ENCODE assay signal across 18 cellular contexts in the genomic region with DNA sequence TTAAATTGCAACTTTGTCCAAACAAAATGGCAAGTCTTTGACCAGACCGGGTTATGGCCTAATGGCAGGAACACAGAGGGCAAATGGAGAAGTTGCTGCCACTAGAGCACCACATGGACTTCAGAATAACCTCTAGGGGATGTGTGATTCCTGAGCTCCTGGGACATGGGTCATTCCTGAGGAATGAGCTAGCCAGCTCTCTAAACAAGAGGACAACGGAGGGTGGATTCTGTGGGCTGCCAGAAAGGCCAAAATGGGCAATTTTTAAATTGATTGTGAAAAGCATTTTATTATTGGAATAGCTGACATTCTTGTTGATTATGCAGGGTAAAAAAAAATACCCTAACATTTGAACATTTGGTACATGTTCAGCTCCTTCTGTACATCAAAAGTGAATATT.
DNase-seq lines count a peak whose midpoint lies in the region; ATAC-seq, FAIRE-seq and TF ChIP-seq lines count a peak whose summit lies in the region.
"Had no signal": no experiment of that assay in that cellular context is flagged by ENCODE, and none has a peak within 500 bp of the region (broad histone marks: within the 10 kb centered on the region; RNA-seq: fewer than 3 reads in every experiment).

No MANE protein-coding gene starts in this region.

- H3K4me3 ChIP-seq in endothelial cell of umbilical vein (replicated peaks in 1 of 3; ENCODE audit: insufficient read depth in 1 of 3, low read depth in 1 of 3, low read length in 3 of 3), result no peak overlapping the region
- no peak overlapping the region for H3K4me3 ChIP-seq in right lobe of liver
- H3K4me3 ChIP-seq: lower lobe of right lung had no signal

- CTCF ChIA-PET in endothelial cell of umbilical vein (lab: Charles Lee), result interaction anchor here (0.6 to 1.2 kb wide), 9 partner anchors 10 to 161 kb away, joined by 3 to 7 read pairs (median 4); partner anchors contain the start of gene FZD5

- no peaks in the 10 kb centered on the region for H3K9me1 ChIP-seq in endothelial cell of umbilical vein (replicated peaks; ENCODE audit: control insufficient read depth, extremely low read depth, insufficient read depth, low read length)

- TF ChIP-seq POLR2A in endothelial cell of umbilical vein (IDR thresholded peaks at IDR 0.05; ENCODE audit: low read depth, low read length) (no peak), right lobe of liver (IDR thresholded peaks at IDR 0.05) (no peak)

- H3K4me1 ChIP-seq in endothelial cell of umbilical vein (ENCODE audit: control insufficient read depth, extremely low read depth, insufficient read depth, low read length), result peaks cover 4% of the 10 kb centered on the region
- peaks cover 0 to 28% (median 0%) of the 10 kb centered on the region in 4 donors for H3K4me1 ChIP-seq in right lobe of liver
- H3K4me1 ChIP-seq: lower lobe of right lung had no signal

- H3K27me3 ChIP-seq in endothelial cell of umbilical vein (ENCODE audit: control insufficient read depth in 2 of 2, insufficient read depth in 2 of 2, low read length in 2 of 2) (no peaks in the 10 kb centered on the region), right lobe of liver (no peaks in the 10 kb centered on the region)

- no TSS peak for BruUV-seq in endothelial cell of umbilical vein (replicated peaks; lab: Mats Ljungman, UMichigan)

- peak; percentile 65 to 84 (median 72) for ATAC-seq in right lobe of liver
- ATAC-seq in GM21786 (IDR thresholded peaks at IDR 0.05; ENCODE audit: unreplicated experiment), result no peak
- no peak for ATAC-seq in GM19023 (IDR thresholded peaks at IDR 0.05; ENCODE audit: unreplicated experiment)
- ATAC-seq in left colon, result no peak
- ATAC-seq: activated CD8-positive, alpha-beta T cell treated with anti-CD3 and anti-CD28 coated beads for 36 hours; lower lobe of right lung; natural killer cell; stimulated activated naive CD8-positive, alpha-beta T cell treated with anti-CD3 and anti-CD28 coated beads, Interleukin-15, amount 100 ng/mL, for 72 hours had no signal

- H3K79me2 ChIP-seq in endothelial cell of umbilical vein (ENCODE audit: control insufficient read depth, insufficient read depth, low read length), result no peaks in the 10 kb centered on the region

- no peak overlapping the region for H3K9ac ChIP-seq in endothelial cell of umbilical vein (replicated peaks; ENCODE audit: extremely low read depth, insufficient read depth, low read length)

- H3K9me3 ChIP-seq in endothelial cell of umbilical vein (replicated peaks; ENCODE audit: control insufficient read depth, insufficient read depth, low read length) (no peaks in the 10 kb centered on the region), right lobe of liver (no peaks in the 10 kb centered on the region)
- H3K9me3 ChIP-seq: lower lobe of right lung had no signal

- H3K36me3 ChIP-seq in endothelial cell of umbilical vein (ENCODE audit: control insufficient read depth in 2 of 2, extremely low read depth in 1 of 2, insufficient read depth in 2 of 2, low read length in 2 of 2), result no peaks in the 10 kb centered on the region
- H3K36me3 ChIP-seq in right lobe of liver, result no peaks in the 10 kb centered on the region
- H3K36me3 ChIP-seq: lower lobe of right lung had no signal

- intact Hi-C loops in endothelial cell of umbilical vein (cut with micrococcal nuclease) (no loop called here), right lobe of liver (cut with DNase I) (no loop called here), left colon (cut with DNase I, micrococcal nuclease) (no loop called here)

- dilution Hi-C loops in endothelial cell of umbilical vein (cut with MboI; ENCODE audit: extremely low pct_ligation_motif_present, low sequenced_read_pairs), result no loop called here

- WGBS in right lobe of liver (ENCODE audit: insufficient coverage, low coverage, low lambda C conversion rate, missing lambda C conversion rate), result 25% methylated on average over 2 of the region's 2 CpGs

- POLR2A ChIA-PET in endothelial cell of umbilical vein (lab: Charles Lee), result no interaction called here

- H3K4me2 ChIP-seq in endothelial cell of umbilical vein (ENCODE audit: insufficient read depth, low read length), result no peak overlapping the region

- TF ChIP-seq CTCF in endothelial cell of umbilical vein (IDR thresholded peaks at IDR 0.05; ENCODE audit: extremely low read depth in 1 of 2, insufficient read depth in 1 of 2, low read depth in 1 of 2, low read length in 2 of 2) (no peak), right lobe of liver (IDR thresholded peaks at IDR 0.05) (peak in 1 of 4 donors; percentile 11)

- no peak for FAIRE-seq in endothelial cell of umbilical vein (lab: Jason Lieb, UNC)
- FAIRE-seq: HTR-8/SVneo had no signal

- no peak overlapping the region for H3K27ac ChIP-seq in endothelial cell of umbilical vein (ENCODE audit: insufficient read depth, low read depth, low read length)
- H3K27ac ChIP-seq in right lobe of liver, result peak overlapping the region in 1 of 3 donors; percentile 70
- H3K27ac ChIP-seq: lower lobe of right lung had no signal

- H4K20me1 ChIP-seq in endothelial cell of umbilical vein (replicated peaks; ENCODE audit: control insufficient read depth, extremely low read depth, insufficient read depth, low read length), result no peaks in the 10 kb centered on the region

- peak; percentile 65 for DNase-seq in AG20443 (ENCODE audit: low spot score)
- DNase-seq in M059J (ENCODE audit: low read depth), result peak; percentile 61
- DNase-seq in endothelial cell of umbilical vein (ENCODE audit: low read depth, low spot score), result peak; percentile 28
- no peak for DNase-seq in right lobe of liver
- no peak for DNase-seq in DMS114 treated with DMSO at 0.1 percent for 48 hours (lab: John Stamatoyannopoulos, UW; ENCODE audit: unreplicated experiment)
- no peak for DNase-seq in left colon
- DNase-seq: activated CD8-positive, alpha-beta T cell treated with anti-CD3 and anti-CD28 coated beads for 36 hours; amygdala; cortex of kidney; DMS 273 treated with DMSO at 0.1 percent for 48 hours; lower lobe of right lung; natural killer cell; NCI-H2029; NCI-H526; stimulated activated naive CD8-positive, alpha-beta T cell treated with anti-CD3 and anti-CD28 coated beads, Interleukin-15, amount 100 ng/mL, for 72 hours had no signal

- H2AFZ ChIP-seq in endothelial cell of umbilical vein (ENCODE audit: low read depth, low read length), result no peak overlapping the region

TF ChIP-seq in endothelial cell of umbilical vein, 7 proteins besides CTCF, POLR2A, EP300 and RAD21:
- TF ChIP-seq FOS (IDR thresholded peaks at IDR 0.05; ENCODE audit: borderline replicate concordance, insufficient read depth, low read length) (no peak), JUN (IDR thresholded peaks at IDR 0.05; ENCODE audit: borderline replicate concordance, insufficient read depth, insufficient read length, low read depth) (no peak), EZH2 (IDR thresholded peaks at IDR 0.05; ENCODE audit: borderline replicate concordance, low read depth, low read length, severe bottlenecking) (no peak), GATA2 (IDR thresholded peaks at IDR 0.05; ENCODE audit: insufficient read depth, insufficient read length, low read depth, low read length) (no peak), MYC (IDR thresholded peaks at IDR 0.05; ENCODE audit: low read depth, low read length) (no peak), POLR2AphosphoS5 (IDR thresholded peaks at IDR 0.05; ENCODE audit: insufficient read depth, low read depth, low read length) (no peak)
- TF ChIP-seq, protein P1, sequence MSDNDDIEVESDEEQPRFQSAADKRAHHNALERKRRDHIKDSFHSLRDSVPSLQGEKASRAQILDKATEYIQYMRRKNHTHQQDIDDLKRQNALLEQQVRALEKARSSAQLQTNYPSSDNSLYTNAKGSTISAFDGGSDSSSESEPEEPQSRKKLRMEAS (IDR thresholded peaks at IDR 0.05; ENCODE audit: insufficient read depth, insufficient read length), result no peak

Comparison
In these comparisons a context has a peak if more than half of its experiments do, and no peak if none do; other contexts are left out.
1. DNase-seq: peak in AG20443 (single experiment), M059J (single experiment) and endothelial cell of umbilical vein (single experiment); none in right lobe of liver (0 of 3), DMS114 treated with DMSO at 0.1 percent for 48 hours (single experiment) and left colon (0 of 2).
2. ATAC-seq: peak in right lobe of liver (4 of 4); none in GM21786 (single experiment), GM19023 (single experiment) and left colon (single experiment).